Comparison of ENCODE assay signal across 3 cellular contexts in genomic region chr7:95379457-95379856, GRCh38. TPM values are rescaled to one million over a fixed set of nuclear protein-coding genes. Genes with fewer than 3 reads are reported as not detected.
"Had no signal": no experiment of that assay in that cellular context is flagged by ENCODE, and none has a peak within 500 bp of the region (broad histone marks: within the 10 kb centered on the region; RNA-seq: fewer than 3 reads in every experiment).

No MANE protein-coding gene starts in this region.

RNA-seq across cellular contexts. Expression of gene PON3, which starts 16.7 kb away (rescaled TPM):
- total RNA-seq: HT1080, IMR-90 had no signal

RNA-seq across cellular contexts. Expression of gene PON1, which starts 55.1 kb away (rescaled TPM):
- total RNA-seq: HT1080, IMR-90, K562 had no signal
